In genomic region chr11:110295487-110296225, GRCh38 we compare ENCODE assay signal across 8 cellular contexts. TPM values are rescaled to one million over a fixed set of nuclear protein-coding genes. Genes with fewer than 3 reads are reported as not detected.
DNase-seq lines count a peak whose midpoint lies in the region; ATAC-seq and TF ChIP-seq lines count a peak whose summit lies in the region.

No MANE protein-coding gene starts in this region.

- H3K4me1 Mint-ChIP-seq in type B pancreatic cell (ENCODE audit: unreplicated experiment) = peaks cover 27% of the 10 kb centered on the region

- H2AFZ ChIP-seq in PC-3 (ENCODE audit: low read length) = peak overlapping the region; percentile 65

- intact Hi-C loops in PC-3 (cut with micrococcal nuclease) = loop anchor here (2.0 to 5.0 kb wide), 5 partner anchors 61 to 353 kb away; no protein-coding TSS in a partner anchor

- DNase-seq in PC-3 (peak; percentile 53), glomerular visceral epithelial cell (ENCODE audit: extremely low spot score) (peak; percentile 57), occipital lobe (lab: John Stamatoyannopoulos, UW) (peak; percentile 49), type B pancreatic cell (ENCODE audit: extremely low spot score, unreplicated experiment) (peak; percentile 76)
- peak; percentile 20 for DNase-seq in activated gamma-delta T cell treated with anti-CD3 and anti-CD28 coated beads, Interleukin-2, amount 50 U/mL, for 16 hours (ENCODE audit: low read depth)

- peaks cover 24 to 46% (median 38%) of the 10 kb centered on the region in 10 experiments for H3K4me1 ChIP-seq in BLaER1 treated with 17β-estradiol and CSF1 and Interleukin-3, amounts not matched to agents 10 nM and 100 nM
- H3K4me1 ChIP-seq in PC-3 (ENCODE audit: insufficient read depth, low read length) = peaks cover 48% of the 10 kb centered on the region

- H3K36me3 ChIP-seq in BLaER1 treated with 17β-estradiol and CSF1 and Interleukin-3, amounts not matched to agents 10 nM and 100 nM = peaks cover 0 to 16% (median 10%) of the 10 kb centered on the region in 11 experiments; a peak in 10 of 22 replicates
- H3K36me3 ChIP-seq in PC-3 (ENCODE audit: low read depth, low read length) = no peaks in the 10 kb centered on the region; the same call in 1 of the 2 replicates

- H3K9me2 ChIP-seq in PC-3 (replicated peaks; ENCODE audit: low read length) = no peaks in the 10 kb centered on the region

- peaks cover 2% of the 10 kb centered on the region for H3K27me3 Mint-ChIP-seq in type B pancreatic cell

- no TSS peak for BruUV-seq in PC-3 (replicated peaks; lab: Mats Ljungman, UMichigan)

- no peaks in the 10 kb centered on the region for H3K27me3 ChIP-seq in BLaER1 treated with 17β-estradiol and CSF1 and Interleukin-3, amounts not matched to agents 10 nM and 100 nM
- H3K27me3 ChIP-seq in PC-3 (ENCODE audit: low read length) = no peaks in the 10 kb centered on the region

- H3K4me3 Mint-ChIP-seq in type B pancreatic cell = peak overlapping the region; percentile 91

- H4K20me1 ChIP-seq in BLaER1 treated with 17β-estradiol and CSF1 and Interleukin-3, amounts not matched to agents 10 nM and 100 nM = peaks cover 18 to 51% (median 44%) of the 10 kb centered on the region in 11 experiments; a peak in 21 of 22 replicates
- H4K20me1 ChIP-seq in PC-3 (ENCODE audit: low read length) = peaks cover 37% of the 10 kb centered on the region

- H3K36me3 Mint-ChIP-seq in type B pancreatic cell = peaks cover 5% of the 10 kb centered on the region

- CTCF ChIA-PET in PC-3 (lab: Charles Lee) = no interaction called here

- peaks cover 0 to 2% (median 0%) of the 10 kb centered on the region in 11 experiments; a peak in 3 of 22 replicates for H3K9me3 ChIP-seq in BLaER1 treated with 17β-estradiol and CSF1 and Interleukin-3, amounts not matched to agents 10 nM and 100 nM (replicated peaks in 1 of 11)
- H3K9me3 ChIP-seq in PC-3 (ENCODE audit: low read length) = no peaks in the 10 kb centered on the region

- TF ChIP-seq CTCF in PC-3 (conservative IDR thresholded peaks at IDR 0.05; ENCODE audit: low read depth, low read length) (no peak), type B pancreatic cell (conservative IDR thresholded peaks at IDR 0.05) (no peak)

- H3K9me3 Mint-ChIP-seq in type B pancreatic cell = peaks cover 5% of the 10 kb centered on the region

- H3K27ac Mint-ChIP-seq in type B pancreatic cell = peak overlapping the region; percentile 70

- ATAC-seq in GM19328 (IDR thresholded peaks at IDR 0.05; ENCODE audit: unreplicated experiment) (peak; percentile 56), HG03439 (IDR thresholded peaks at IDR 0.05; ENCODE audit: unreplicated experiment) (peak; percentile 70), PC-3 (peak; percentile 13)

- peaks cover 57% of the 10 kb centered on the region for H3K79me2 ChIP-seq in PC-3 (ENCODE audit: low read length)

- H3K27ac ChIP-seq in BLaER1 treated with 17β-estradiol and CSF1 and Interleukin-3, amounts not matched to agents 10 nM and 100 nM = peak overlapping the region; percentile 89 to 99 (median 96)
- peak overlapping the region; percentile 91 for H3K27ac ChIP-seq in PC-3 (ENCODE audit: low read length)

- peak overlapping the region; percentile 86 to 99 (median 92) for H3K4me3 ChIP-seq in BLaER1 treated with 17β-estradiol and CSF1 and Interleukin-3, amounts not matched to agents 10 nM and 100 nM
- peak overlapping the region; percentile 97 for H3K4me3 ChIP-seq in PC-3 (ENCODE audit: low read length)

- H3K9ac ChIP-seq in BLaER1 treated with 17β-estradiol and CSF1 and Interleukin-3, amounts not matched to agents 10 nM and 100 nM = peak overlapping the region; percentile 91 to 99 (median 98)
- H3K9ac ChIP-seq in PC-3 (ENCODE audit: low read length) = peak overlapping the region; percentile 97

- peak overlapping the region; percentile 76 to 96 (median 82) for H3K4me2 ChIP-seq in BLaER1 treated with 17β-estradiol and CSF1 and Interleukin-3, amounts not matched to agents 10 nM and 100 nM
- peak overlapping the region; percentile 80 for H3K4me2 ChIP-seq in PC-3 (ENCODE audit: low read length)

- peaks cover 11% of the 10 kb centered on the region for H3F3A ChIP-seq in PC-3 (ENCODE audit: low read length, unreplicated experiment)

- POLR2A ChIA-PET in PC-3 (lab: Charles Lee; ENCODE audit: unreplicated experiment) = interaction anchor here (0.6 kb wide), 1 partner anchor 351 kb away, joined by 3 read pairs; no protein-coding TSS in a partner anchor

RNA-seq across cellular contexts. Expression of gene RDX, which starts 0.8 kb away (rescaled TPM):
- 86.2 and 131 TPM in 2 replicates for total RNA-seq in PC-3 (2014; rRNA removed)
- total RNA-seq in occipital lobe = 83.1 TPM
- total RNA-seq in type B pancreatic cell (ENCODE audit: low replicate concordance) = 90.7 and 115 TPM in 2 replicates

Comparison
In these comparisons a context has a peak if more than half of its experiments do, and no peak if none do; other contexts are left out.
1. Peak in every context shown above with its lines: DNase-seq, ATAC-seq, H3K4me3 ChIP-seq and H3K27ac ChIP-seq.
2. ATAC-seq: peak in every context shown above with its lines; median percentile 70 in HG03439; 56 in GM19328; 13 in PC-3.
3. DNase-seq: peak in every context shown above with its lines; median percentile 76 in type B pancreatic cell; 57 in glomerular visceral epithelial cell; 53 in PC-3; 49 in occipital lobe; 20 in activated gamma-delta T cell treated with anti-CD3 and anti-CD28 coated beads, Interleukin-2, amount 50 U/mL, for 16 hours.